In the genomic region with DNA sequence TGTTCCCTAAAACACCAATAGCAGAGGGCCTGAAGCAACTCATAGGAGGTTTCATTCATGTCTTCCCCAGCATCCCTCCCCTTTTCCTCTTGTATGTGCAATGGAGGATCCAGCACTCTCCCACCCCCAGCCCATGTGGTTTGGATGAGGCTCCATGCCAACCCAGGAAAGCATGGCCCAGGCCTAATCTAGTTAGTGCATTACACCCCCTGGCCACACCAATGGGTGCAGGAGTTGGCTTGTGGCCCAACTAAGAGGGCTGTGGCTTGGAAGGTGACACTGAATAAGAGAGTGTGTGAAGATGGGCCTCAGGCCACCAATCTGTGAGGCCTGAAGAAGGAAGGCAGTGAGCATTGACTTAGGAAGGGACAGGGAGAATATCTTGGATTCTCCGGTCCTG, we compare ENCODE assay signal across 28 cellular contexts.
"Had no signal": no experiment of that assay in that cellular context is flagged by ENCODE, and none has a peak within 500 bp of the region (broad histone marks: within the 10 kb centered on the region; RNA-seq: fewer than 3 reads in every experiment).

No MANE protein-coding gene starts in this region.

- H3K4me1 ChIP-seq: ascending aorta, SJSA1 had no signal

- DNase-seq: activated CD4-positive, alpha-beta memory T cell treated with anti-CD3 and anti-CD28 coated beads for 36 hours; activated CD4-positive, alpha-beta T cell treated with anti-CD3 and anti-CD28 coated beads, Interleukin-2, amount 50 U/mL, for 1 hour; activated CD8-positive, alpha-beta memory T cell treated with anti-CD3 and anti-CD28 coated beads, Interleukin-2, amount 10 ng/mL, durations not matched to agents 7 days and 5 days; activated gamma-delta T cell; activated naive CD4-positive, alpha-beta T cell treated with Interleukin-2 at 50 U/mL for 16 hours; activated naive CD8-positive, alpha-beta T cell treated with anti-CD3 and anti-CD28 coated beads, Interleukin-2, amount 10 ng/mL, durations not matched to agents 7 days and 5 days; activated T-cell treated with anti-CD3 and anti-CD28 coated beads, Interleukin-2, amount 50 U/mL, for 1 hour; amygdala; Karpas-422; KBM-7; NCI-H1105; NCI-H1436; NCI-H1694; NCI-H1930; NCI-H2081 treated with DMSO at 0.1 percent for 48 hours; NCI-H226; NCI-H446 treated with DMSO at 0.1 percent for 48 hours; NCI-H524; SHP77 treated with DMSO at 0.1 percent for 48 hours; SK-N-SH had no signal

- H3K27me3 Mint-ChIP-seq: activated naive CD4-positive, alpha-beta T cell treated with anti-CD3 and anti-CD28 coated beads, Interleukin-2, amount 50 U/mL, for 24 hours had no signal

- H3K36me3 ChIP-seq: ascending aorta, cardiac muscle cell, SJSA1 had no signal

- H3K4me3 Mint-ChIP-seq: activated CD4-positive, alpha-beta memory T cell treated with anti-CD3 and anti-CD28 coated beads for 36 hours; activated CD8-positive, alpha-beta memory T cell treated with anti-CD3 and anti-CD28 coated beads, Interleukin-2, amount 10 ng/mL, durations not matched to agents 7 days and 5 days; activated naive CD4-positive, alpha-beta T cell treated with anti-CD3 and anti-CD28 coated beads, Interleukin-2, amount 50 U/mL, for 24 hours; activated naive CD8-positive, alpha-beta T cell treated with anti-CD3 and anti-CD28 coated beads, Interleukin-2, amount 10 ng/mL, durations not matched to agents 7 days and 5 days; IgD-negative memory B cell; T-helper 1 cell treated with Interleukin-12 subunit alpha and Interleukin-12 subunit beta and Interleukin-4 antibody, amounts not matched to agents 30 μg/mL and 1 μg/mL, for 36 hours; T-helper 2 cell treated with Interferon-gamma antibody and Interleukin-4, amounts not matched to agents 5 μg/mL and 100 μg/mL, for 36 hours had no signal

- H3K27ac Mint-ChIP-seq: activated CD4-positive, alpha-beta memory T cell treated with anti-CD3 and anti-CD28 coated beads for 36 hours; activated CD8-positive, alpha-beta memory T cell treated with anti-CD3 and anti-CD28 coated beads, Interleukin-2, amount 10 ng/mL, durations not matched to agents 7 days and 5 days; activated naive CD4-positive, alpha-beta T cell treated with anti-CD3 and anti-CD28 coated beads, Interleukin-2, amount 50 U/mL, for 24 hours; activated naive CD8-positive, alpha-beta T cell treated with anti-CD3 and anti-CD28 coated beads, Interleukin-2, amount 10 ng/mL, durations not matched to agents 7 days and 5 days; activated T-helper 2 cell treated with anti-CD3 and anti-CD28 coated beads, Interferon-gamma antibody, Interleukin-2, Interleukin-4, amounts not matched to agents 10 μg/mL and 5 μg/mL and 100 μg/mL, durations not matched to agents 14 hours and 24 hours and 36 hours; IgD-negative memory B cell; T-helper 1 cell treated with Interleukin-12 subunit alpha and Interleukin-12 subunit beta and Interleukin-4 antibody, amounts not matched to agents 30 μg/mL and 1 μg/mL, for 36 hours; T-helper 2 cell treated with Interferon-gamma antibody and Interleukin-4, amounts not matched to agents 5 μg/mL and 100 μg/mL, for 36 hours had no signal

- H3K27ac ChIP-seq: ascending aorta, cardiac muscle cell, SJSA1 had no signal

- H3K9me3 ChIP-seq: ascending aorta, SJSA1, SK-N-SH had no signal

- H3K4me1 Mint-ChIP-seq: activated CD8-positive, alpha-beta memory T cell treated with anti-CD3 and anti-CD28 coated beads, Interleukin-2, amount 10 ng/mL, durations not matched to agents 7 days and 5 days; activated naive CD4-positive, alpha-beta T cell treated with anti-CD3 and anti-CD28 coated beads, Interleukin-2, amount 50 U/mL, for 24 hours; activated naive CD8-positive, alpha-beta T cell treated with anti-CD3 and anti-CD28 coated beads, Interleukin-2, amount 10 ng/mL, durations not matched to agents 7 days and 5 days; IgD-negative memory B cell had no signal

- H3K9ac ChIP-seq: SK-N-SH had no signal

- H3K27me3 ChIP-seq: ascending aorta, cardiac muscle cell had no signal

- H3K36me3 Mint-ChIP-seq: activated CD4-positive, alpha-beta memory T cell treated with anti-CD3 and anti-CD28 coated beads for 36 hours; activated CD8-positive, alpha-beta memory T cell treated with anti-CD3 and anti-CD28 coated beads, Interleukin-2, amount 10 ng/mL, durations not matched to agents 7 days and 5 days; activated naive CD4-positive, alpha-beta T cell treated with anti-CD3 and anti-CD28 coated beads, Interleukin-2, amount 50 U/mL, for 24 hours; activated naive CD8-positive, alpha-beta T cell treated with anti-CD3 and anti-CD28 coated beads, Interleukin-2, amount 10 ng/mL, durations not matched to agents 7 days and 5 days; IgD-negative memory B cell had no signal

- H3K4me3 ChIP-seq: ascending aorta, cardiac muscle cell, SJSA1 had no signal

- H3K4me2 ChIP-seq: SK-N-SH had no signal

- H3K9me3 Mint-ChIP-seq: activated naive CD4-positive, alpha-beta T cell treated with anti-CD3 and anti-CD28 coated beads, Interleukin-2, amount 50 U/mL, for 24 hours; activated naive CD8-positive, alpha-beta T cell treated with anti-CD3 and anti-CD28 coated beads, Interleukin-2, amount 10 ng/mL, durations not matched to agents 7 days and 5 days; activated T-helper 2 cell treated with anti-CD3 and anti-CD28 coated beads, Interferon-gamma antibody, Interleukin-2, Interleukin-4, amounts not matched to agents 10 μg/mL and 5 μg/mL and 100 μg/mL, durations not matched to agents 14 hours and 24 hours and 36 hours; T-helper 1 cell treated with Interleukin-12 subunit alpha and Interleukin-12 subunit beta and Interleukin-4 antibody, amounts not matched to agents 30 μg/mL and 1 μg/mL, for 36 hours; T-helper 2 cell treated with Interferon-gamma antibody and Interleukin-4, amounts not matched to agents 5 μg/mL and 100 μg/mL, for 36 hours had no signal
